Comparison of ENCODE assay signal across 1 cellular context in genomic region chr14:49766839-49767238, GRCh38.
TF ChIP-seq lines count a peak whose summit lies in the region.

No MANE protein-coding gene starts in this region.

TF ChIP-seq in WTC11, 78 proteins besides CTCF, POLR2A, EP300 and RAD21 (continued from another document):
- no peak for TF ChIP-seq ATF2 (CRISPR knock-in tag; IDR thresholded peaks at IDR 0.05; ENCODE audit: borderline replicate concordance, low read depth)
- TF ChIP-seq MAX (CRISPR knock-in tag; IDR thresholded peaks at IDR 0.05): no peak
- no peak for TF ChIP-seq NFE2L1 (CRISPR knock-in tag; IDR thresholded peaks at IDR 0.05)
